Comparison of ENCODE assay signal across 8 cellular contexts in genomic region chr4:75630932-75631320, GRCh38. TPM values are rescaled to one million over a fixed set of nuclear protein-coding genes. Genes with fewer than 3 reads are reported as not detected.
DNase-seq lines count a peak whose midpoint lies in the region; ATAC-seq, FAIRE-seq and TF ChIP-seq lines count a peak whose summit lies in the region.

No MANE protein-coding gene starts in this region.

- H3K4me3 ChIP-seq in prostate gland: peak overlapping the region; percentile 33 to 40

- H3K4me3 Mint-ChIP-seq in activated CD4-positive, alpha-beta memory T cell treated with anti-CD3 and anti-CD28 coated beads, Interleukin-2, amount 10 ng/mL, durations not matched to agents 7 days and 5 days: peak overlapping the region; percentile 84

- FAIRE-seq in GM12892 (lab: Jason Lieb, UNC): no peak

- CTCF ChIA-PET in activated CD4-positive, alpha-beta memory T cell treated with anti-CD3 and anti-CD28 coated beads, Interleukin-2, amount 10 ng/mL, durations not matched to agents 7 days and 5 days (lab: Charles Lee): interaction anchor here (1.1 to 1.9 kb wide), 2 partner anchors 23 to 93 kb away, joined by 3 to 10 read pairs; partner anchors contain the start of gene USO1

- intact Hi-C loops in Right ventricle myocardium superior (cut with DNase I): no loop called here
- intact Hi-C loops in prostate gland (cut with DNase I): loop anchor here (5.0 kb wide), 1 partner anchor 96 kb away; no protein-coding TSS in a partner anchor

- H3K27ac Mint-ChIP-seq in activated CD4-positive, alpha-beta memory T cell treated with anti-CD3 and anti-CD28 coated beads, Interleukin-2, amount 10 ng/mL, durations not matched to agents 7 days and 5 days: peak overlapping the region; percentile 57

- in situ Hi-C loops in G401 (cut with HindIII; ENCODE audit: low sequenced_read_pairs): no loop called here

- H3K27me3 ChIP-seq in prostate gland (replicated peaks; ENCODE audit: insufficient read depth): no peaks in the 10 kb centered on the region

- no peaks in the 10 kb centered on the region for H3K4me1 ChIP-seq in prostate gland (replicated peaks)

- H3K27ac ChIP-seq in prostate gland: no peak overlapping the region

- POLR2A ChIA-PET in activated CD4-positive, alpha-beta memory T cell treated with anti-CD3 and anti-CD28 coated beads, Interleukin-2, amount 10 ng/mL, durations not matched to agents 7 days and 5 days (lab: Charles Lee): interaction anchor here (1.2 to 2.7 kb wide), 6 partner anchors 16 to 93 kb away, joined by 3 to 15 read pairs (median 5); partner anchors contain the start of genes G3BP2 and USO1

- H3K4me1 Mint-ChIP-seq in activated CD4-positive, alpha-beta memory T cell treated with anti-CD3 and anti-CD28 coated beads, Interleukin-2, amount 10 ng/mL, durations not matched to agents 7 days and 5 days: peaks cover 19% of the 10 kb centered on the region

- no peaks in the 10 kb centered on the region for H3K9me3 ChIP-seq in prostate gland

- TF ChIP-seq POLR2A in prostate gland (IDR thresholded peaks at IDR 0.05) (no peak), GM12892 (IDR thresholded peaks at IDR 0.05; ENCODE audit: low read depth, low read length) (no peak)

- ATAC-seq in Right ventricle myocardium superior (ENCODE audit: poor library complexity): peak; percentile 23

- H3K27me3 Mint-ChIP-seq in activated CD4-positive, alpha-beta memory T cell treated with anti-CD3 and anti-CD28 coated beads, Interleukin-2, amount 10 ng/mL, durations not matched to agents 7 days and 5 days: no peaks in the 10 kb centered on the region

- TF ChIP-seq CTCF in prostate gland (IDR thresholded peaks at IDR 0.05): no peak

- WGBS in prostate gland: 48% methylated on average over 9 of the region's 9 CpGs

- H3K36me3 Mint-ChIP-seq in activated CD4-positive, alpha-beta memory T cell treated with anti-CD3 and anti-CD28 coated beads, Interleukin-2, amount 10 ng/mL, durations not matched to agents 7 days and 5 days (ENCODE audit: low read depth): no peaks in the 10 kb centered on the region

- no peaks in the 10 kb centered on the region for H3K9me3 Mint-ChIP-seq in activated CD4-positive, alpha-beta memory T cell treated with anti-CD3 and anti-CD28 coated beads, Interleukin-2, amount 10 ng/mL, durations not matched to agents 7 days and 5 days

- peak; percentile 64 for DNase-seq in G401 (ENCODE audit: low spot score)
- DNase-seq in activated CD4-positive, alpha-beta memory T cell treated with anti-CD3 and anti-CD28 coated beads, Interleukin-2, amount 10 ng/mL, durations not matched to agents 7 days and 5 days: no peak
- no peak for DNase-seq in Right ventricle myocardium superior
- DNase-seq in prostate gland (ENCODE audit: low spot score): no peak
- DNase-seq in GM12892 (ENCODE audit: insufficient read length): no peak
- DNase-seq in NCI-H2107 (lab: John Stamatoyannopoulos, UW): no peak
- DNase-seq in SIG-M5 (lab: John Stamatoyannopoulos, UW): no peak
- DNase-seq in hepatic stellate cell (ENCODE audit: low spot score): no peak

- H3K36me3 ChIP-seq in prostate gland: no peaks in the 10 kb centered on the region

RNA-seq across cellular contexts. Expression of gene CDKL2, which starts 0.6 kb away (rescaled TPM):
- not detected in 2 replicates for total RNA-seq in G401 (2014; rRNA removed; shearing (Covaris generic))
- 1 to 10 TPM; 1.3 to 1.4 TPM for total RNA-seq in activated CD4-positive, alpha-beta memory T cell treated with anti-CD3 and anti-CD28 coated beads, Interleukin-2, amount 10 ng/mL, durations not matched to agents 7 days and 5 days
- total RNA-seq in Right ventricle myocardium superior: 0.13 TPM
- 1 to 10 TPM in 1 of 2 donors, not detected in 1; 2.7 TPM for total RNA-seq in prostate gland
- polyA plus RNA-seq in GM12892 (2012; ENCODE audit: missing spikeins): 0.08 TPM

RNA-seq across cellular contexts. Expression of gene G3BP2, which starts 42.3 kb away (rescaled TPM):
- total RNA-seq in G401 (2014; rRNA removed; shearing (Covaris generic)): 45.0 and 45.8 TPM in 2 replicates
- 100 to 1,000 TPM; 185 to 187 TPM for total RNA-seq in activated CD4-positive, alpha-beta memory T cell treated with anti-CD3 and anti-CD28 coated beads, Interleukin-2, amount 10 ng/mL, durations not matched to agents 7 days and 5 days
- total RNA-seq in Right ventricle myocardium superior (69.2 TPM), prostate gland (100 to 1,000 TPM in 1 of 2 donors, 10 to 100 TPM in 1; 95.0 to 121 TPM)
- polyA plus RNA-seq in GM12892 (2012; ENCODE audit: missing spikeins): 91.1 TPM
